In the genomic region with DNA sequence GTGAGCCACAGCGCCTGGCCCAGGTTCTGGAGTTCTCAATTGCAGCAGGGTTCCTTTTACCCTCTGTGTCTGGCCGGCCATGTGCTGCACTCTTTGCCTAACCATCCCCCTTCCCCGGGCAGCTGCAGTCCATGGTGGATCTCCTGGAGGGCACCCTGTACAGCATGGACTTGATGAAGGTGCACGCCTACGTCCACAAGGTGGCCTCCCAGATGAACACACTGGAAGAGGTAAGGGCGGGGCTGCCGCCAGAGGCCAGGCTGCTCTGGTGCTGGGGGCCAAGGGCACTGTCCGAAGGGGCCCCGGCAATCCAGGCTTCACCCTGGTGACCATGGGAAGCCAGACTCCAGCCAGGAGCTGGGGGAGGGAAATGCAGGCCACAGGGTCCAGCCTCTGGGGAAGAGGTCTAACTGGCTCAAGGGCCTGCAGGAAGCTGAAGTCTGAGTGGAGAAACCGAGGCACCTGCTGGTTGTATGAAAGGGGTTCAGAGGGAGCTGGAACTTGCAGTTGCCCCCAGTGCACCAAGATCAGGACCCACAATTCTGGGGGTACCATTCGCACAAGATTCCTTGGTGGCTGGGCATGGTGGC, we compare ENCODE assay signal across 1 cellular context.
A peak's percentile ranks its signal among the peaks of the same experiment; 100 is the strongest.
TF ChIP-seq lines count a peak whose summit lies in the region.

No MANE protein-coding gene starts in this region.

TF ChIP-seq in HepG2, 621 proteins besides CTCF, POLR2A, EP300 and RAD21 (continued from another document and continues in another):
- TF ChIP-seq, protein P1, sequence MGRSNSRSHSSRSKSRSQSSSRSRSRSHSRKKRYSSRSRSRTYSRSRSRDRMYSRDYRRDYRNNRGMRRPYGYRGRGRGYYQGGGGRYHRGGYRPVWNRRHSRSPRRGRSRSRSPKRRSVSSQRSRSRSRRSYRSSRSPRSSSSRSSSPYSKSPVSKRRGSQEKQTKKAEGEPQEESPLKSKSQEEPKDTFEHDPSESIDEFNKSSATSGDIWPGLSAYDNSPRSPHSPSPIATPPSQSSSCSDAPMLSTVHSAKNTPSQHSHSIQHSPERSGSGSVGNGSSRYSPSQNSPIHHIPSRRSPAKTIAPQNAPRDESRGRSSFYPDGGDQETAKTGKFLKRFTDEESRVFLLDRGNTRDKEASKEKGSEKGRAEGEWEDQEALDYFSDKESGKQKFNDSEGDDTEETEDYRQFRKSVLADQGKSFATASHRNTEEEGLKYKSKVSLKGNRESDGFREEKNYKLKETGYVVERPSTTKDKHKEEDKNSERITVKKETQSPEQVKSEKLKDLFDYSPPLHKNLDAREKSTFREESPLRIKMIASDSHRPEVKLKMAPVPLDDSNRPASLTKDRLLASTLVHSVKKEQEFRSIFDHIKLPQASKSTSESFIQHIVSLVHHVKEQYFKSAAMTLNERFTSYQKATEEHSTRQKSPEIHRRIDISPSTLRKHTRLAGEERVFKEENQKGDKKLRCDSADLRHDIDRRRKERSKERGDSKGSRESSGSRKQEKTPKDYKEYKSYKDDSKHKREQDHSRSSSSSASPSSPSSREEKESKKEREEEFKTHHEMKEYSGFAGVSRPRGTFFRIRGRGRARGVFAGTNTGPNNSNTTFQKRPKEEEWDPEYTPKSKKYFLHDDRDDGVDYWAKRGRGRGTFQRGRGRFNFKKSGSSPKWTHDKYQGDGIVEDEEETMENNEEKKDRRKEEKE (IDR thresholded peaks at IDR 0.05) = no peak
- TF ChIP-seq ZNF775 (CRISPR knock-in tag; IDR thresholded peaks at IDR 0.05; ENCODE audit: borderline replicate concordance) (no peak), ZNF776 (CRISPR knock-in tag; IDR thresholded peaks at IDR 0.05) (no peak), IKZF4 (CRISPR knock-in tag; IDR thresholded peaks at IDR 0.05; ENCODE audit: borderline replicate concordance, low read depth, not compliant biosample characterization) (no peak), ZNF354B (CRISPR knock-in tag; IDR thresholded peaks at IDR 0.05) (no peak), ZNF264 (CRISPR knock-in tag; IDR thresholded peaks at IDR 0.05) (no peak), ZNF510 (CRISPR knock-in tag; IDR thresholded peaks at IDR 0.05; ENCODE audit: low read depth) (no peak), ZNF547 (CRISPR knock-in tag; IDR thresholded peaks at IDR 0.05) (no peak), ZNF317 (CRISPR knock-in tag; IDR thresholded peaks at IDR 0.05) (no peak), IRX3 (CRISPR knock-in tag; IDR thresholded peaks at IDR 0.05; ENCODE audit: borderline replicate concordance, low read depth) (no peak), KLF16 (CRISPR knock-in tag; IDR thresholded peaks at IDR 0.05) (peak in 1 of 2 experiments; percentile 42; a peak in 1 of 4 replicates), FOXC1 (CRISPR knock-in tag; IDR thresholded peaks at IDR 0.05; ENCODE audit: borderline replicate concordance) (no peak), HDAC2 (CRISPR knock-in tag; IDR thresholded peaks at IDR 0.05) (peak; percentile 68; the same call in 1 of the 2 replicates), XRCC5 (optimal IDR thresholded peaks at IDR 0.05; ENCODE audit: low read length) (peak; percentile 85), YEATS4 (CRISPR knock-in tag; IDR thresholded peaks at IDR 0.05; ENCODE audit: borderline replicate concordance) (no peak), GZF1 (CRISPR knock-in tag; IDR thresholded peaks at IDR 0.05) (no peak), TCF7L2 (IDR thresholded peaks at IDR 0.05; ENCODE audit: low read depth, low read length) (no peak), NFKBIZ (CRISPR knock-in tag; IDR thresholded peaks at IDR 0.05) (no peak), ZNF83 (CRISPR knock-in tag; IDR thresholded peaks at IDR 0.05; ENCODE audit: borderline replicate concordance) (no peak), ZNF781 (CRISPR knock-in tag; IDR thresholded peaks at IDR 0.05; ENCODE audit: borderline replicate concordance, not compliant biosample characterization) (no peak), MED8 (CRISPR knock-in tag; IDR thresholded peaks at IDR 0.05; ENCODE audit: insufficient replicate concordance) (no peak), POLR2AphosphoS5 (IDR thresholded peaks at IDR 0.05; ENCODE audit: low read depth, low read length) (no peak), ZFY (CRISPR knock-in tag; IDR thresholded peaks at IDR 0.05) (peak; percentile 33; the same call in 1 of the 2 replicates), ZNF782 (CRISPR knock-in tag; IDR thresholded peaks at IDR 0.05; ENCODE audit: borderline replicate concordance) (no peak)
- TF ChIP-seq, protein P2, sequence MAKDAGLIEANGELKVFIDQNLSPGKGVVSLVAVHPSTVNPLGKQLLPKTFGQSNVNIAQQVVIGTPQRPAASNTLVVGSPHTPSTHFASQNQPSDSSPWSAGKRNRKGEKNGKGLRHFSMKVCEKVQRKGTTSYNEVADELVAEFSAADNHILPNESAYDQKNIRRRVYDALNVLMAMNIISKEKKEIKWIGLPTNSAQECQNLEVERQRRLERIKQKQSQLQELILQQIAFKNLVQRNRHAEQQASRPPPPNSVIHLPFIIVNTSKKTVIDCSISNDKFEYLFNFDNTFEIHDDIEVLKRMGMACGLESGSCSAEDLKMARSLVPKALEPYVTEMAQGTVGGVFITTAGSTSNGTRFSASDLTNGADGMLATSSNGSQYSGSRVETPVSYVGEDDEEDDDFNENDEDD (CRISPR knock-in tag; IDR thresholded peaks at IDR 0.05; ENCODE audit: borderline replicate concordance) = peak; percentile 49; the same call in 1 of the 2 replicates
- TF ChIP-seq, protein P3, sequence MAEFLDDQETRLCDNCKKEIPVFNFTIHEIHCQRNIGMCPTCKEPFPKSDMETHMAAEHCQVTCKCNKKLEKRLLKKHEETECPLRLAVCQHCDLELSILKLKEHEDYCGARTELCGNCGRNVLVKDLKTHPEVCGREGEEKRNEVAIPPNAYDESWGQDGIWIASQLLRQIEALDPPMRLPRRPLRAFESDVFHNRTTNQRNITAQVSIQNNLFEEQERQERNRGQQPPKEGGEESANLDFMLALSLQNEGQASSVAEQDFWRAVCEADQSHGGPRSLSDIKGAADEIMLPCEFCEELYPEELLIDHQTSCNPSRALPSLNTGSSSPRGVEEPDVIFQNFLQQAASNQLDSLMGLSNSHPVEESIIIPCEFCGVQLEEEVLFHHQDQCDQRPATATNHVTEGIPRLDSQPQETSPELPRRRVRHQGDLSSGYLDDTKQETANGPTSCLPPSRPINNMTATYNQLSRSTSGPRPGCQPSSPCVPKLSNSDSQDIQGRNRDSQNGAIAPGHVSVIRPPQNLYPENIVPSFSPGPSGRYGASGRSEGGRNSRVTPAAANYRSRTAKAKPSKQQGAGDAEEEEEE (CRISPR knock-in tag; IDR thresholded peaks at IDR 0.05; ENCODE audit: borderline replicate concordance) = no peak
- TF ChIP-seq, protein P4, sequence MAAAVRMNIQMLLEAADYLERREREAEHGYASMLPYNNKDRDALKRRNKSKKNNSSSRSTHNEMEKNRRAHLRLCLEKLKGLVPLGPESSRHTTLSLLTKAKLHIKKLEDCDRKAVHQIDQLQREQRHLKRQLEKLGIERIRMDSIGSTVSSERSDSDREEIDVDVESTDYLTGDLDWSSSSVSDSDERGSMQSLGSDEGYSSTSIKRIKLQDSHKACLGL (CRISPR knock-in tag; IDR thresholded peaks at IDR 0.05) = peak; percentile 39; the same call in 1 of the 2 replicates
- TF ChIP-seq, protein P5, sequence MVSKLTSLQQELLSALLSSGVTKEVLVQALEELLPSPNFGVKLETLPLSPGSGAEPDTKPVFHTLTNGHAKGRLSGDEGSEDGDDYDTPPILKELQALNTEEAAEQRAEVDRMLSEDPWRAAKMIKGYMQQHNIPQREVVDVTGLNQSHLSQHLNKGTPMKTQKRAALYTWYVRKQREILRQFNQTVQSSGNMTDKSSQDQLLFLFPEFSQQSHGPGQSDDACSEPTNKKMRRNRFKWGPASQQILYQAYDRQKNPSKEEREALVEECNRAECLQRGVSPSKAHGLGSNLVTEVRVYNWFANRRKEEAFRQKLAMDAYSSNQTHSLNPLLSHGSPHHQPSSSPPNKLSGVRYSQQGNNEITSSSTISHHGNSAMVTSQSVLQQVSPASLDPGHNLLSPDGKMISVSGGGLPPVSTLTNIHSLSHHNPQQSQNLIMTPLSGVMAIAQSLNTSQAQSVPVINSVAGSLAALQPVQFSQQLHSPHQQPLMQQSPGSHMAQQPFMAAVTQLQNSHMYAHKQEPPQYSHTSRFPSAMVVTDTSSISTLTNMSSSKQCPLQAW (CRISPR knock-in tag; IDR thresholded peaks at IDR 0.05) = peak; percentile 56; the same call in 1 of the 2 replicates
- TF ChIP-seq, protein P6, sequence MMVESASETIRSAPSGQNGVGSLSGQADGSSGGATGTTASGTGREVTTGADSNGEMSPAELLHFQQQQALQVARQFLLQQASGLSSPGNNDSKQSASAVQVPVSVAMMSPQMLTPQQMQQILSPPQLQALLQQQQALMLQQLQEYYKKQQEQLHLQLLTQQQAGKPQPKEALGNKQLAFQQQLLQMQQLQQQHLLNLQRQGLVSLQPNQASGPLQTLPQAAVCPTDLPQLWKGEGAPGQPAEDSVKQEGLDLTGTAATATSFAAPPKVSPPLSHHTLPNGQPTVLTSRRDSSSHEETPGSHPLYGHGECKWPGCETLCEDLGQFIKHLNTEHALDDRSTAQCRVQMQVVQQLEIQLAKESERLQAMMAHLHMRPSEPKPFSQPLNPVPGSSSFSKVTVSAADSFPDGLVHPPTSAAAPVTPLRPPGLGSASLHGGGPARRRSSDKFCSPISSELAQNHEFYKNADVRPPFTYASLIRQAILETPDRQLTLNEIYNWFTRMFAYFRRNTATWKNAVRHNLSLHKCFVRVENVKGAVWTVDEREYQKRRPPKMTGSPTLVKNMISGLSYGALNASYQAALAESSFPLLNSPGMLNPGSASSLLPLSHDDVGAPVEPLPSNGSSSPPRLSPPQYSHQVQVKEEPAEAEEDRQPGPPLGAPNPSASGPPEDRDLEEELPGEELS (CRISPR knock-in tag; IDR thresholded peaks at IDR 0.05) = 0 out of 2 replicates have a peak, but pooled peaks have one; percentile 41
- TF ChIP-seq, protein P7, sequence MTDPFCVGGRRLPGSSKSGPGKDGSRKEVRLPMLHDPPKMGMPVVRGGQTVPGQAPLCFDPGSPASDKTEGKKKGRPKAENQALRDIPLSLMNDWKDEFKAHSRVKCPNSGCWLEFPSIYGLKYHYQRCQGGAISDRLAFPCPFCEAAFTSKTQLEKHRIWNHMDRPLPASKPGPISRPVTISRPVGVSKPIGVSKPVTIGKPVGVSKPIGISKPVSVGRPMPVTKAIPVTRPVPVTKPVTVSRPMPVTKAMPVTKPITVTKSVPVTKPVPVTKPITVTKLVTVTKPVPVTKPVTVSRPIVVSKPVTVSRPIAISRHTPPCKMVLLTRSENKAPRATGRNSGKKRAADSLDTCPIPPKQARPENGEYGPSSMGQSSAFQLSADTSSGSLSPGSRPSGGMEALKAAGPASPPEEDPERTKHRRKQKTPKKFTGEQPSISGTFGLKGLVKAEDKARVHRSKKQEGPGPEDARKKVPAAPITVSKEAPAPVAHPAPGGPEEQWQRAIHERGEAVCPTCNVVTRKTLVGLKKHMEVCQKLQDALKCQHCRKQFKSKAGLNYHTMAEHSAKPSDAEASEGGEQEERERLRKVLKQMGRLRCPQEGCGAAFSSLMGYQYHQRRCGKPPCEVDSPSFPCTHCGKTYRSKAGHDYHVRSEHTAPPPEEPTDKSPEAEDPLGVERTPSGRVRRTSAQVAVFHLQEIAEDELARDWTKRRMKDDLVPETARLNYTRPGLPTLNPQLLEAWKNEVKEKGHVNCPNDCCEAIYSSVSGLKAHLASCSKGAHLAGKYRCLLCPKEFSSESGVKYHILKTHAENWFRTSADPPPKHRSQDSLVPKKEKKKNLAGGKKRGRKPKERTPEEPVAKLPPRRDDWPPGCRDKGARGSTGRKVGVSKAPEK (CRISPR knock-in tag; IDR thresholded peaks at IDR 0.05; ENCODE audit: borderline replicate concordance) = peak; percentile 72; the same call in 1 of the 2 replicates
- TF ChIP-seq, protein P8, sequence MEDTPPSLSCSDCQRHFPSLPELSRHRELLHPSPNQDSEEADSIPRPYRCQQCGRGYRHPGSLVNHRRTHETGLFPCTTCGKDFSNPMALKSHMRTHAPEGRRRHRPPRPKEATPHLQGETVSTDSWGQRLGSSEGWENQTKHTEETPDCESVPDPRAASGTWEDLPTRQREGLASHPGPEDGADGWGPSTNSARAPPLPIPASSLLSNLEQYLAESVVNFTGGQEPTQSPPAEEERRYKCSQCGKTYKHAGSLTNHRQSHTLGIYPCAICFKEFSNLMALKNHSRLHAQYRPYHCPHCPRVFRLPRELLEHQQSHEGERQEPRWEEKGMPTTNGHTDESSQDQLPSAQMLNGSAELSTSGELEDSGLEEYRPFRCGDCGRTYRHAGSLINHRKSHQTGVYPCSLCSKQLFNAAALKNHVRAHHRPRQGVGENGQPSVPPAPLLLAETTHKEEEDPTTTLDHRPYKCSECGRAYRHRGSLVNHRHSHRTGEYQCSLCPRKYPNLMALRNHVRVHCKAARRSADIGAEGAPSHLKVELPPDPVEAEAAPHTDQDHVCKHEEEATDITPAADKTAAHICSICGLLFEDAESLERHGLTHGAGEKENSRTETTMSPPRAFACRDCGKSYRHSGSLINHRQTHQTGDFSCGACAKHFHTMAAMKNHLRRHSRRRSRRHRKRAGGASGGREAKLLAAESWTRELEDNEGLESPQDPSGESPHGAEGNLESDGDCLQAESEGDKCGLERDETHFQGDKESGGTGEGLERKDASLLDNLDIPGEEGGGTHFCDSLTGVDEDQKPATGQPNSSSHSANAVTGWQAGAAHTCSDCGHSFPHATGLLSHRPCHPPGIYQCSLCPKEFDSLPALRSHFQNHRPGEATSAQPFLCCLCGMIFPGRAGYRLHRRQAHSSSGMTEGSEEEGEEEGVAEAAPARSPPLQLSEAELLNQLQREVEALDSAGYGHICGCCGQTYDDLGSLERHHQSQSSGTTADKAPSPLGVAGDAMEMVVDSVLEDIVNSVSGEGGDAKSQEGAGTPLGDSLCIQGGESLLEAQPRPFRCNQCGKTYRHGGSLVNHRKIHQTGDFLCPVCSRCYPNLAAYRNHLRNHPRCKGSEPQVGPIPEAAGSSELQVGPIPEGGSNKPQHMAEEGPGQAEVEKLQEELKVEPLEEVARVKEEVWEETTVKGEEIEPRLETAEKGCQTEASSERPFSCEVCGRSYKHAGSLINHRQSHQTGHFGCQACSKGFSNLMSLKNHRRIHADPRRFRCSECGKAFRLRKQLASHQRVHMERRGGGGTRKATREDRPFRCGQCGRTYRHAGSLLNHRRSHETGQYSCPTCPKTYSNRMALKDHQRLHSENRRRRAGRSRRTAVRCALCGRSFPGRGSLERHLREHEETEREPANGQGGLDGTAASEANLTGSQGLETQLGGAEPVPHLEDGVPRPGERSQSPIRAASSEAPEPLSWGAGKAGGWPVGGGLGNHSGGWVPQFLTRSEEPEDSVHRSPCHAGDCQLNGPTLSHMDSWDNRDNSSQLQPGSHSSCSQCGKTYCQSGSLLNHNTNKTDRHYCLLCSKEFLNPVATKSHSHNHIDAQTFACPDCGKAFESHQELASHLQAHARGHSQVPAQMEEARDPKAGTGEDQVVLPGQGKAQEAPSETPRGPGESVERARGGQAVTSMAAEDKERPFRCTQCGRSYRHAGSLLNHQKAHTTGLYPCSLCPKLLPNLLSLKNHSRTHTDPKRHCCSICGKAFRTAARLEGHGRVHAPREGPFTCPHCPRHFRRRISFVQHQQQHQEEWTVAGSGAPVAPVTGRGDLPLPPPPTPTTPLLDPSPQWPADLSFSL (CRISPR knock-in tag; IDR thresholded peaks at IDR 0.05) = no peak
- TF ChIP-seq, protein P9, sequence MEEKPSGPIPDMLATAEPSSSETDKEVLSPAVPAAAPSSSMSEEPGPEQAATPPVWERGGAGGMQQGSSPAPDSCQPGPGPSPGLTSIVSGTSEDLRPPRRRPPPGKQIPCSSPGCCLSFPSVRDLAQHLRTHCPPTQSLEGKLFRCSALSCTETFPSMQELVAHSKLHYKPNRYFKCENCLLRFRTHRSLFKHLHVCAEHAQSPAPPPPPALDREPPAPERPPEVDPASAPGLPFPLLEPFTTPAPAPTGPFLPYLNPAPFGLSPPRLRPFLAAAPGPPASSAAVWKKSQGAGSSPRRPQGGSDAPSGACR (CRISPR knock-in tag; IDR thresholded peaks at IDR 0.05) = no peak
